Comparison of ENCODE assay signal across 8 cellular contexts in genomic region chr11:62725686-62726085, GRCh38. TPM values are rescaled to one million over a fixed set of nuclear protein-coding genes. Genes with fewer than 3 reads are reported as not detected.
DNase-seq lines count a peak whose midpoint lies in the region; ATAC-seq and TF ChIP-seq lines count a peak whose summit lies in the region.

No MANE protein-coding gene starts in this region.

- in situ Hi-C loops in transverse colon (cut with MboI; ENCODE audit: low pct_ligation_motif_present in 1 of 4, low pct_unique_long_range_greater_than_20kb in 1 of 4, low sequenced_read_pairs in 3 of 4) = no loop called here

- under 1% methylated on average over 8 of the region's 8 CpGs for WGBS in right lobe of liver (ENCODE audit: insufficient coverage, low coverage, low lambda C conversion rate, missing lambda C conversion rate)
- WGBS in transverse colon (ENCODE audit: low coverage in 1 of 2), 2 donors = 0% methylated on average over 3 to 8 of the region's 8 CpGs

- intact Hi-C loops in ascending aorta (cut with DNase I) (loop anchor here (2.0 to 5.0 kb wide), 3 partner anchors 105 to 132 kb away; partner anchors contain the start of gene B3GAT3), right lobe of liver (cut with DNase I) (no loop called here), transverse colon (cut with DNase I; ENCODE audit: low total_unique reads) (no loop called here)

- H3K4me3 ChIP-seq in ascending aorta (peak overlapping the region; percentile 98 to 99), right lobe of liver (peak overlapping the region; percentile 83 to 93 (median 84)), transverse colon (peak overlapping the region; percentile 73 to 96 (median 90))

- H3K4me1 ChIP-seq in ascending aorta = peaks cover 2 to 35% of the 10 kb centered on the region in 2 donors
- peaks cover 0 to 28% (median 14%) of the 10 kb centered on the region in 4 donors for H3K4me1 ChIP-seq in right lobe of liver
- peaks cover 21 to 50% (median 31%) of the 10 kb centered on the region in 4 donors for H3K4me1 ChIP-seq in transverse colon

- TF ChIP-seq CTCF in ascending aorta (IDR thresholded peaks at IDR 0.05) = no peak
- TF ChIP-seq CTCF in right lobe of liver (IDR thresholded peaks at IDR 0.05) = no peak
- TF ChIP-seq CTCF in transverse colon (IDR thresholded peaks at IDR 0.05) = no peak

- DNase-seq in activated effector memory CD4-positive, alpha-beta T cell treated with anti-CD3 and anti-CD28 coated beads, Interleukin-2, amount 50 U/mL, for 16 hours = peak; percentile 43
- DNase-seq in activated effector memory CD4-positive, alpha-beta T cell treated with Interleukin-2 at 50 U/mL for 16 hours = no peak
- DNase-seq in ascending aorta (ENCODE audit: low spot score in 2 of 2) (no peak), right lobe of liver (no peak), transverse colon (no peak), DMS79 (lab: John Stamatoyannopoulos, UW) (no peak), NCI-H446 treated with DMSO at 0.1 percent for 48 hours (lab: John Stamatoyannopoulos, UW) (no peak)
- DNase-seq in stimulated activated CD4-positive, alpha-beta T cell treated with anti-CD3 and anti-CD28 coated beads, Interleukin-15, amount 100 ng/mL, for 24 hours = no peak

- H3K36me3 ChIP-seq in ascending aorta (peaks cover 31 to 41% of the 10 kb centered on the region in 2 donors), right lobe of liver (peaks cover 12 to 36% (median 27%) of the 10 kb centered on the region in 4 donors), transverse colon (peaks cover 0 to 30% (median 16%) of the 10 kb centered on the region in 4 donors)

- no peak for ATAC-seq in right lobe of liver

- no peaks in the 10 kb centered on the region for H3K9me3 ChIP-seq in ascending aorta
- H3K9me3 ChIP-seq in right lobe of liver = no peaks in the 10 kb centered on the region
- H3K9me3 ChIP-seq in transverse colon = no peaks in the 10 kb centered on the region

- H3K27me3 ChIP-seq in ascending aorta = no peaks in the 10 kb centered on the region
- H3K27me3 ChIP-seq in right lobe of liver = no peaks in the 10 kb centered on the region
- no peaks in the 10 kb centered on the region for H3K27me3 ChIP-seq in transverse colon

- TF ChIP-seq EP300 in transverse colon (IDR thresholded peaks at IDR 0.05; ENCODE audit: low read depth) = no peak

- no peak for TF ChIP-seq POLR2A in right lobe of liver (IDR thresholded peaks at IDR 0.05)
- TF ChIP-seq POLR2A in transverse colon (IDR thresholded peaks at IDR 0.05) = peak; percentile 15

- H3K27ac ChIP-seq in ascending aorta (peak overlapping the region; percentile 92 to 95), right lobe of liver (peak overlapping the region in 2 of 3 donors; percentile 28 to 90), transverse colon (peak overlapping the region; percentile 97 to 99 (median 98))

RNA-seq across cellular contexts. Expression of gene HNRNPUL2, which starts 1.6 kb away (rescaled TPM):
- total RNA-seq in ascending aorta = 14.6 TPM
- total RNA-seq in right lobe of liver = 10 to 100 TPM in 4 of 6 experiments, 1 to 10 TPM in 2; 7.9 to 17.1 (median 13.3) TPM
- 100 to 1,000 TPM in 1 of 4 donors, 10 to 100 TPM in 3; 21.8 to 116 (median 59.6) TPM for total RNA-seq in transverse colon

RNA-seq across cellular contexts. Expression of gene TTC9C, which starts 2.6 kb away (rescaled TPM):
- 1.4 TPM for total RNA-seq in ascending aorta
- 10 to 100 TPM in 3 of 6 experiments, 1 to 10 TPM in 3; 8.5 to 13.3 (median 10.6) TPM for total RNA-seq in right lobe of liver
- total RNA-seq in transverse colon = 10 to 100 TPM in 3 of 4 donors, 1 to 10 TPM in 1; 6.7 to 27.0 (median 17.0) TPM

RNA-seq across cellular contexts. Expression of gene GNG3, which starts 18.2 kb away (rescaled TPM):
- total RNA-seq in ascending aorta (not detected), right lobe of liver (not detected), transverse colon (under 1 TPM in 1 of 4 donors, not detected in 3; 0.64 TPM)

RNA-seq across cellular contexts. Expression of gene BSCL2, which starts 18.5 kb away (rescaled TPM):
- total RNA-seq in ascending aorta (55.9 TPM), right lobe of liver (10 to 100 TPM; 18.8 to 41.4 (median 34.3) TPM), transverse colon (100 to 1,000 TPM in 1 of 4 donors, 10 to 100 TPM in 3; 61.7 to 155 (median 75.7) TPM)

RNA-seq across cellular contexts. Expression of gene ZBTB3, which starts 28.3 kb away (rescaled TPM):
- total RNA-seq in ascending aorta (2.9 TPM), right lobe of liver (1 to 10 TPM; 3.4 to 7.1 (median 4.7) TPM), transverse colon (10 to 100 TPM in 3 of 4 donors, 1 to 10 TPM in 1; 8.4 to 20.9 (median 14.0) TPM)
